Comparison of ENCODE assay signal across 8 cellular contexts in the genomic region with DNA sequence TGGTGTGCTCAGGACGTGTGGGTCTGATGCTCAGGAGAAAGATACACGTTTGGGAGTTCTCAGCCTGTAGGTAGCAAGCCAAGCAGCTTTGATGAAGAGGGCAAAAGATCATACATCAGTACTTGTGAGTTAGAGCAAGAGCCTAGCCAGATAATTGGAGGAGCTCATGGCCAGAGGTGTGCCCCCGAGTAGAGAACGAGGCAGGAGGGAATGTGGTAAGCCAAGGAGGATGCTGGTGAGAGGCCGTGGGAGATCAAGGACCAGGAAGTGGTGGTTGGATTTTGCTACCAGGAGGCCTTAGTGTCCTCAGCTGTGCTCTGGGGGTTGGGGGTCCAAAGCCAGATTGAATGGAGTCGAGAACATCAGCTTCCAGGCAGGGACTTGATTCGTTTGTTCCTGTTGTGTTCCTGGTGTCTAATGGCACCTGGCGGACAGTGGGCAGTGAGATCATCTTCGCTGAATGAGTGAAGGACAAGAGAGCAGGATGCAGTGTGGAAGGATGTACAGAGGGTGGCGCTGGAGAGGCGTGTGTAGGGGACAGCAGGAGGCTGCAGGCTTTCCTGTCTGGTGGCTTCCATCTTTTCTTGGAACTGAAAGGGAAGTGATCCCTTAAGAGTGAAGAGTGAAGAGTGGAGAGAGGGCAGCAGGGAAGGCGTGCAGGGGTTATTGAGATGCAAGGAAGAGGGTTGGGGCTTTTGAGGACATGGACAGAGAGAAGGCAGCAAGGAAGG. TPM values are rescaled to one million over a fixed set of nuclear protein-coding genes. Genes with fewer than 3 reads are reported as not detected.
DNase-seq lines count a peak whose midpoint lies in the region; ATAC-seq, FAIRE-seq and TF ChIP-seq lines count a peak whose summit lies in the region.

No MANE protein-coding gene starts in this region.

- no peaks in the 10 kb centered on the region for H3K4me1 ChIP-seq in PC-9 (replicated peaks; ENCODE audit: insufficient read depth)

- CTCF ChIA-PET in PC-9 (lab: Charles Lee) = no interaction called here

- POLR2A ChIA-PET in PC-9 (lab: Charles Lee; ENCODE audit: unreplicated experiment) = interaction anchor here (0.5 to 0.6 kb wide), 3 partner anchors 187 to 934 kb away, joined by 3 to 4 read pairs (median 4); partner anchors contain the start of gene PHKG2

- no peak overlapping the region for H3K27ac ChIP-seq in PC-9

- no peaks in the 10 kb centered on the region for H3K27me3 Mint-ChIP-seq in mesothelial cell of epicardium (ENCODE audit: low read depth)

- H3K4me3 Mint-ChIP-seq in mesothelial cell of epicardium = no peak overlapping the region

- ATAC-seq in HG03521 (IDR thresholded peaks at IDR 0.05; ENCODE audit: unreplicated experiment) = no peak

- H3K79me2 ChIP-seq in PC-9 (ENCODE audit: low read depth) = no peaks in the 10 kb centered on the region

- H3K36me3 ChIP-seq in PC-9 (ENCODE audit: low read depth) = 0 out of 2 replicates have a peak, but pooled peaks cover 24% of the 10 kb centered on the region

- no peaks in the 10 kb centered on the region for H3K27me3 ChIP-seq in PC-9 (ENCODE audit: insufficient read depth, low read depth)

- no peaks in the 10 kb centered on the region for H3K9me2 ChIP-seq in PC-9 (ENCODE audit: insufficient read depth)

- H2AFZ ChIP-seq in PC-9 = no peak overlapping the region

- no peak overlapping the region for H3K4me3 ChIP-seq in PC-9

- no peak overlapping the region for H3K4me2 ChIP-seq in PC-9

- H3F3A ChIP-seq in PC-9 (ENCODE audit: insufficient read depth, low read depth) = peaks cover 26% of the 10 kb centered on the region; the same call in 1 of the 2 replicates

- peak; percentile 73 for TF ChIP-seq CTCF in PC-9 (conservative IDR thresholded peaks at IDR 0.05)
- TF ChIP-seq CTCF in mesothelial cell of epicardium (IDR thresholded peaks at IDR 0.05; ENCODE audit: unreplicated experiment) = peak; percentile 19

- H4K20me1 ChIP-seq in PC-9 (ENCODE audit: insufficient read depth) = peaks cover 20% of the 10 kb centered on the region; the same call in 1 of the 2 replicates

- peaks cover 38% of the 10 kb centered on the region for H3K36me3 Mint-ChIP-seq in mesothelial cell of epicardium

- no TSS peak for BruUV-seq in PC-9 (replicated peaks; lab: Mats Ljungman, UMichigan)

- peak; percentile 30 to 44 for DNase-seq in AML-193 (lab: John Stamatoyannopoulos, UW)
- no peak for DNase-seq in GM12891 (ENCODE audit: insufficient read length, low spot score)
- peak in 1 of 2 experiments; percentile 57 for DNase-seq in PC-9
- peak; percentile 69 for DNase-seq in cerebellar cortex (ENCODE audit: low spot score)
- DNase-seq in mesothelial cell of epicardium (ENCODE audit: low spot score in 2 of 2, unreplicated experiment in 2 of 2) = no peak
- no peak for DNase-seq in dedifferentiated amniotic fluid mesenchymal stem cell (ENCODE audit: extremely low spot score)
- DNase-seq in amniotic stem cell (lab: John Stamatoyannopoulos, UW) = no peak

- no peaks in the 10 kb centered on the region for H3K9me3 ChIP-seq in PC-9 (ENCODE audit: insufficient read depth, low read depth)

- no peak overlapping the region for H3K27ac Mint-ChIP-seq in mesothelial cell of epicardium

- TF ChIP-seq POLR2A in GM12891 (IDR thresholded peaks at IDR 0.05; ENCODE audit: low read depth, low read length) = no peak

- peak; percentile 87 for FAIRE-seq in GM12891 (lab: Jason Lieb, UNC)

- H3K9me3 Mint-ChIP-seq in mesothelial cell of epicardium = no peaks in the 10 kb centered on the region

- intact Hi-C loops in PC-9 (cut with micrococcal nuclease; ENCODE audit: unreplicated experiment) = no loop called here

- H3K4me1 Mint-ChIP-seq in mesothelial cell of epicardium = peaks cover 2% of the 10 kb centered on the region

TF ChIP-seq in GM12891, 5 proteins besides CTCF, POLR2A, EP300 and RAD21:
- TF ChIP-seq TAF1 (IDR thresholded peaks at IDR 0.05; ENCODE audit: low read depth, low read length) = no peak
- TF ChIP-seq SPI1 (IDR thresholded peaks at IDR 0.05; ENCODE audit: low read depth, low read length) = no peak
- no peak for TF ChIP-seq POU2F2 (IDR thresholded peaks at IDR 0.05; ENCODE audit: low read depth, low read length)
- TF ChIP-seq PAX5 (IDR thresholded peaks at IDR 0.05; ENCODE audit: insufficient read depth, low read length, severe bottlenecking) = no peak
- no peak for TF ChIP-seq POLR2AphosphoS5 (IDR thresholded peaks at IDR 0.05; ENCODE audit: low read depth, low read length)

RNA-seq across cellular contexts. Expression of gene FBXL19, which starts 11.6 kb away (rescaled TPM):
- 13.1 TPM for polyA plus RNA-seq in GM12891 (2012; ENCODE audit: low read depth, missing spikeins)
- total RNA-seq in PC-9 (2021) (70.8 and 72.7 TPM in 2 replicates), mesothelial cell of epicardium (53.5 to 56.4 TPM (median 54.9 TPM) in 3 replicates)

RNA-seq across cellular contexts. Expression of gene ORAI3, which starts 13.9 kb away (rescaled TPM):
- 18.0 TPM for polyA plus RNA-seq in GM12891 (2012; ENCODE audit: low read depth, missing spikeins)
- total RNA-seq in PC-9 (2021) (40.7 and 43.5 TPM in 2 replicates), mesothelial cell of epicardium (25.8 to 28.2 TPM (median 26.2 TPM) in 3 replicates)

RNA-seq across cellular contexts. Expression of gene SETD1A, which starts 22.6 kb away (rescaled TPM):
- 10.9 TPM for polyA plus RNA-seq in GM12891 (2012; ENCODE audit: low read depth, missing spikeins)
- total RNA-seq in PC-9 (2021) (29.6 and 33.2 TPM in 2 replicates), mesothelial cell of epicardium (30.8 to 39.1 TPM (median 36.4 TPM) in 3 replicates)

RNA-seq across cellular contexts. Expression of gene CTF1, which starts 38.6 kb away (rescaled TPM):
- polyA plus RNA-seq in GM12891 (2012; ENCODE audit: low read depth, missing spikeins) = 0.15 TPM
- total RNA-seq in PC-9 (2021) (11.6 and 17.0 TPM in 2 replicates), mesothelial cell of epicardium (9.1 to 11.5 TPM (median 10.3 TPM) in 3 replicates)

RNA-seq across cellular contexts. Expression of gene BCL7C, which starts 41.1 kb away (rescaled TPM):
- polyA plus RNA-seq in GM12891 (2012; ENCODE audit: low read depth, missing spikeins) = 12.7 TPM
- 59.3 and 66.9 TPM in 2 replicates for total RNA-seq in PC-9 (2021)
- total RNA-seq in mesothelial cell of epicardium = 43.6 to 44.8 TPM (median 43.9 TPM) in 3 replicates

Comparison
In these comparisons a context has a peak if more than half of its experiments do, and no peak if none do; other contexts are left out.
1. DNase-seq: peak in AML-193 (2 of 2) and cerebellar cortex (single experiment); none in GM12891 (single experiment), mesothelial cell of epicardium (0 of 2), dedifferentiated amniotic fluid mesenchymal stem cell (single experiment) and amniotic stem cell (single experiment).